Comparison of ENCODE assay signal across 8 cellular contexts in genomic region chr15:40843885-40844542, GRCh38. TPM values are rescaled to one million over a fixed set of nuclear protein-coding genes. Genes with fewer than 3 reads are reported as not detected.
DNase-seq lines count a peak whose midpoint lies in the region; ATAC-seq and TF ChIP-seq lines count a peak whose summit lies in the region.

TSS of gene SPINT1 (plus strand) at chr15:40844048. CDS start at chr15:40844555, 507 bp downstream.

- no peak within 1 kb of the TSS for H4K8ac ChIP-seq in H9 (replicated peaks; ENCODE audit: insufficient read length, low read depth, low read length)

- H3K27ac Mint-ChIP-seq in H9 (peak within 1 kb of the TSS; percentile 40 to 95 (median 87); a peak in 6 of 7 replicates), memory B cell (peak within 1 kb of the TSS; percentile 58)
- no peak within 1 kb of the TSS for H3K27ac Mint-ChIP-seq in T-helper 1 cell treated with Interleukin-12 subunit alpha and Interleukin-12 subunit beta and Interleukin-4 antibody, amounts not matched to agents 30 μg/mL and 1 μg/mL, for 36 hours

- CTCF ChIA-PET in mammary epithelial cell (lab: Charles Lee; ENCODE audit: low non-redundant PET), result interaction anchor here (0.7 to 1.4 kb wide), 2 partner anchors 61 to 325 kb away, joined by 3 to 8 read pairs; no protein-coding TSS in a partner anchor

- H3K23me2 ChIP-seq in H9 (ENCODE audit: insufficient read length, low read depth, low read length, poor library complexity, severe bottlenecking), result peaks cover 11% of the 10 kb centered on the region

- H3K4ac ChIP-seq in H9 (ENCODE audit: low read depth, low read length), result no peak within 1 kb of the TSS

- no CpG with 5 or more reads among the region's 70 CpGs for WGBS in H9 (ENCODE audit: extremely low coverage, insufficient read length, low lambda C conversion rate)
- WGBS in mammary epithelial cell (ENCODE audit: low coverage, missing lambda C conversion rate), result 0% methylated on average over 2 of the region's 70 CpGs

- H2BK20ac ChIP-seq in H9 (ENCODE audit: low read depth, low read length, poor library complexity, severe bottlenecking), result no peak within 1 kb of the TSS

- H3K36me3 ChIP-seq in mammary epithelial cell (ENCODE audit: insufficient read depth, low read length), result peaks cover 2% of the 10 kb centered on the region

- no peak within 1 kb of the TSS for H2BK120ac ChIP-seq in H9 (ENCODE audit: low read depth, low read length, poor library complexity, severe bottlenecking)

- TF ChIP-seq CTCF in H9 (conservative IDR thresholded peaks at IDR 0.05), result no peak
- no peak for TF ChIP-seq CTCF in mammary epithelial cell (conservative IDR thresholded peaks at IDR 0.05 in 1 of 2, IDR thresholded peaks at IDR 0.05 in 1 of 2; ENCODE audit: extremely low read depth in 1 of 2, insufficient read depth in 1 of 2, low read depth in 1 of 2, low read length in 2 of 2)

- H3K79me2 ChIP-seq in H9 (ENCODE audit: insufficient read depth, low read length) (peaks cover 8% of the 10 kb centered on the region; the same call in 1 of the 2 replicates), mammary epithelial cell (ENCODE audit: insufficient read depth, low read length) (peaks cover 52% of the 10 kb centered on the region)

- H2AK5ac ChIP-seq in H9 (ENCODE audit: insufficient read length, low read length), result no peak within 1 kb of the TSS

- H3K27ac ChIP-seq in H9 (ENCODE audit: insufficient read length, low read depth, low read length) (no peak within 1 kb of the TSS), mammary epithelial cell (ENCODE audit: insufficient read depth, low read depth, low read length) (peak within 1 kb of the TSS; percentile 85)

- H4K91ac ChIP-seq in H9 (ENCODE audit: insufficient read length, low read depth, low read length), result no peak within 1 kb of the TSS

- in situ Hi-C loops in mammary epithelial cell (cut with MboI; ENCODE audit: low sequenced_read_pairs in 2 of 2), result loop anchor here in 1 of 2 donors (5.0 kb wide), 1 partner anchor 52 kb away; no protein-coding TSS in a partner anchor

- DNase-seq in H9 (peak; percentile 63), mammary epithelial cell (peak; percentile 85), memory B cell (ENCODE audit: low spot score in 2 of 2) (peak; percentile 25 to 56), amniotic stem cell (lab: John Stamatoyannopoulos, UW) (no peak), SW 1271 (lab: John Stamatoyannopoulos, UW) (no peak)
- peak; percentile 63 to 71 for DNase-seq in stimulated activated CD8-positive, alpha-beta memory T cell treated with anti-CD3 and anti-CD28 coated beads, Interleukin-15, amount 100 ng/mL, for 48 hours (ENCODE audit: low read depth in 2 of 2)

- no peak within 1 kb of the TSS for H2BK12ac ChIP-seq in H9 (ENCODE audit: insufficient read length, low read depth, low read length)

- H3K36me3 Mint-ChIP-seq in H9 (ENCODE audit: insufficient read depth in 1 of 3, low read depth in 3 of 3) (peaks cover 16 to 32% (median 24%) of the 10 kb centered on the region in 3 experiments), memory B cell (no peaks in the 10 kb centered on the region)
- H3K36me3 Mint-ChIP-seq in T-helper 1 cell treated with Interleukin-12 subunit alpha and Interleukin-12 subunit beta and Interleukin-4 antibody, amounts not matched to agents 30 μg/mL and 1 μg/mL, for 36 hours (ENCODE audit: low read depth), result peaks cover 2% of the 10 kb centered on the region

- no peak within 1 kb of the TSS for H2AFZ ChIP-seq in H9 (ENCODE audit: low read length)
- H2AFZ ChIP-seq in mammary epithelial cell (ENCODE audit: low read depth, low read length), result peak within 1 kb of the TSS; percentile 69

- no peaks in the 10 kb centered on the region for H3K9me3 Mint-ChIP-seq in H9
- H3K9me3 Mint-ChIP-seq in T-helper 1 cell treated with Interleukin-12 subunit alpha and Interleukin-12 subunit beta and Interleukin-4 antibody, amounts not matched to agents 30 μg/mL and 1 μg/mL, for 36 hours, result no peaks in the 10 kb centered on the region
- H3K9me3 Mint-ChIP-seq in memory B cell, result no peaks in the 10 kb centered on the region

- intact Hi-C loops in mammary epithelial cell (cut with micrococcal nuclease), result loop anchor here (1.0 to 2.0 kb wide), 3 partner anchors 37 to 273 kb away; partner anchors contain the start of genes DNAJC17, INO80 and ZFYVE19

- H3K4me1 ChIP-seq in H9 (ENCODE audit: insufficient read depth, low read length) (peaks cover 17% of the 10 kb centered on the region), mammary epithelial cell (ENCODE audit: insufficient read depth, low read length) (peaks cover 34% of the 10 kb centered on the region)

- no peaks in the 10 kb centered on the region for H3K27me3 ChIP-seq in H9 (ENCODE audit: insufficient read depth, low read length)
- no peaks in the 10 kb centered on the region for H3K27me3 ChIP-seq in mammary epithelial cell (ENCODE audit: insufficient read depth, low read length)

- H3K4me2 ChIP-seq in H9 (ENCODE audit: insufficient read depth, insufficient read length, low read length) (peak within 1 kb of the TSS; percentile 95), mammary epithelial cell (ENCODE audit: insufficient read depth, low read depth, low read length) (peak within 1 kb of the TSS; percentile 92)

- peaks cover 41% of the 10 kb centered on the region in 2 experiments for H3K4me1 Mint-ChIP-seq in H9
- H3K4me1 Mint-ChIP-seq in T-helper 1 cell treated with Interleukin-12 subunit alpha and Interleukin-12 subunit beta and Interleukin-4 antibody, amounts not matched to agents 30 μg/mL and 1 μg/mL, for 36 hours (ENCODE audit: low read depth), result peaks cover 31% of the 10 kb centered on the region
- peaks cover 28% of the 10 kb centered on the region for H3K4me1 Mint-ChIP-seq in memory B cell

- H3K4me3 Mint-ChIP-seq in H9 (peak within 1 kb of the TSS; percentile 94), memory B cell (peak within 1 kb of the TSS; percentile 83)
- H3K4me3 Mint-ChIP-seq in T-helper 1 cell treated with Interleukin-12 subunit alpha and Interleukin-12 subunit beta and Interleukin-4 antibody, amounts not matched to agents 30 μg/mL and 1 μg/mL, for 36 hours, result peak within 1 kb of the TSS; percentile 81

- H4K5ac ChIP-seq in H9 (ENCODE audit: insufficient read length, low read depth, low read length), result no peak within 1 kb of the TSS

- H3K27me3 Mint-ChIP-seq in H9 (ENCODE audit: low read depth), result peaks cover 4% of the 10 kb centered on the region
- peaks cover 31% of the 10 kb centered on the region for H3K27me3 Mint-ChIP-seq in T-helper 1 cell treated with Interleukin-12 subunit alpha and Interleukin-12 subunit beta and Interleukin-4 antibody, amounts not matched to agents 30 μg/mL and 1 μg/mL, for 36 hours (ENCODE audit: low read depth)
- H3K27me3 Mint-ChIP-seq in memory B cell, result no peaks in the 10 kb centered on the region

- H3K23ac ChIP-seq in H9 (ENCODE audit: insufficient read length, low read depth, low read length), result no peak within 1 kb of the TSS

- peaks cover 5% of the 10 kb centered on the region for H3K79me1 ChIP-seq in H9 (ENCODE audit: insufficient read depth, low read depth, low read length, poor library complexity, severe bottlenecking)

- H3T11ph ChIP-seq in H9 (ENCODE audit: low read length), result no peak within 1 kb of the TSS

- no peaks in the 10 kb centered on the region for H3K9me3 ChIP-seq in H9 (ENCODE audit: control insufficient read depth, low read depth, low read length)
- no peaks in the 10 kb centered on the region for H3K9me3 ChIP-seq in mammary epithelial cell (replicated peaks; ENCODE audit: insufficient read depth, low read length)

- peak within 1 kb of the TSS; percentile 56 for H3K9ac ChIP-seq in H9 (ENCODE audit: extremely low read depth, insufficient read length, low read length)
- peak within 1 kb of the TSS; percentile 77 for H3K9ac ChIP-seq in mammary epithelial cell (ENCODE audit: insufficient read depth, low read length)

- peak within 1 kb of the TSS; percentile 62 to 94 (median 94) for H3K4me3 ChIP-seq in mammary epithelial cell (replicated peaks in 1 of 3; ENCODE audit: insufficient read depth in 1 of 3, low read depth in 2 of 3, low read length in 3 of 3)

- peak within 1 kb of the TSS; percentile 76 for H3K14ac ChIP-seq in H9 (ENCODE audit: insufficient read depth, low read length)

- no peaks in the 10 kb centered on the region for H4K20me1 ChIP-seq in H9 (ENCODE audit: control insufficient read depth, insufficient read depth, insufficient read length)
- no peaks in the 10 kb centered on the region for H4K20me1 ChIP-seq in mammary epithelial cell (ENCODE audit: insufficient read depth, low read length)

- peak; percentile 55 for ATAC-seq in memory B cell (ENCODE audit: low read depth)
- ATAC-seq in GM19455 (IDR thresholded peaks at IDR 0.05; ENCODE audit: unreplicated experiment), result no peak

- H2BK15ac ChIP-seq in H9 (ENCODE audit: low read depth, low read length), result no peak within 1 kb of the TSS

- no peak within 1 kb of the TSS for H3K56ac ChIP-seq in H9 (ENCODE audit: insufficient read length, low read depth, low read length)

- dilution Hi-C loops in mammary epithelial cell (cut with HindIII; ENCODE audit: low sequenced_read_pairs), result no loop called here

- no TSS peak for BruUV-seq in mammary epithelial cell (replicated peaks; lab: Mats Ljungman, UMichigan)

- peak within 1 kb of the TSS; percentile 52 for H3K18ac ChIP-seq in H9 (ENCODE audit: insufficient read length, low read depth, low read length)

- H2BK5ac ChIP-seq in H9 (ENCODE audit: insufficient read length, low read length), result no peak within 1 kb of the TSS

RNA-seq across cellular contexts. Expression of gene SPINT1, which starts in this region (rescaled TPM):
- total RNA-seq in H9 (2021), result 129 and 130 TPM in 2 replicates
- total RNA-seq in mammary epithelial cell, result 100 to 1,000 TPM; 154 to 226 TPM
- 204 TPM for polyA plus RNA-seq in mammary epithelial cell
- 283 TPM for polyA minus RNA-seq in mammary epithelial cell

Comparison
In these comparisons a context has a peak if more than half of its experiments do, and no peak if none do; other contexts are left out.
1. DNase-seq: peak in H9 (single experiment), mammary epithelial cell (single experiment), memory B cell (2 of 2) and stimulated activated CD8-positive, alpha-beta memory T cell treated with anti-CD3 and anti-CD28 coated beads, Interleukin-15, amount 100 ng/mL, for 48 hours (2 of 2); none in amniotic stem cell (single experiment) and SW 1271 (0 of 2).
2. Peak in every context shown above with its lines, with median percentiles within 50 percentile points of each other: H3K4me3 Mint-ChIP-seq.